9 cellular contexts compared by ENCODE assay signal in the genomic region with DNA sequence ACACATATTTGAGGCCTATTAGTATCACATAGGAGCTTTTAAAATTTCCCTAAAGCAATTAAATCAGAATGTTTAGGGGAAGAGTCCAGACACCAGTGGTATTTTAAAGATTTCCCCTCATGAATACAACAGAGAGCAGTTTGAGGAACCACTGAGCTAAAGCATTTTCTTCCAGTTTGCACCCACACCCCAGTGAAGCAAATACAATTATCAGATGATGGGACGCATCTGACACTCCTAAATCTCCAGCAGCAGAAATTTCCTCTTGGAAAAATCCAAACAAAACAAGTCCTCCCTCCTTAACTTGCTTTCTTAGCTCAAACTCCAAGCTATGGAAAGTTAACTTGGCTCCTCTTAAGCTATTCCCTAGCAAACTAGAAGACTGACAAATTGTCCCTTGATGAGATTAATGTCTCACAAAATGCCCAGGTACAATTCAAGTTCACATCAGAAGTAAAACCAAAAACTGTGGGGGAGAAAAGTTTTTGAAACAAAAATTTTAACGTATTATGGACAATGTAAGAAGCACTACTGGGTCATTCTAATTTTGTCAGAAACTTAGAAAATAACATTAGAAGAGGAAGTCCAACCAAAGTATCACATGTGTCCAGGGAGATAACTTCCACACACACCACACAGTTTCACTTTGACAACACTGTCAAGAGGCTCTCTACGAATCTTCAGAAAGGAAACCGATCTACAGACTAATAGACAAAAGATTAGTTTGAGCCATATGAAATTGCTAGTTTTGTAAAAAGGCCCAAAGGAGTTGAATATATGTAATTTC.
DNase-seq lines count a peak whose midpoint lies in the region; ATAC-seq and TF ChIP-seq lines count a peak whose summit lies in the region.
"Had no signal": no experiment of that assay in that cellular context is flagged by ENCODE, and none has a peak within 500 bp of the region (broad histone marks: within the 10 kb centered on the region; RNA-seq: fewer than 3 reads in every experiment).

No MANE protein-coding gene starts in this region.

- no peak for TF ChIP-seq CTCF in progenitor cell of endocrine pancreas (IDR thresholded peaks at IDR 0.05; ENCODE audit: unreplicated experiment)

- H3K4me1 Mint-ChIP-seq in naive B cell (peaks cover 0 to 19% (median 13%) of the 10 kb centered on the region in 3 donors), progenitor cell of endocrine pancreas (ENCODE audit: low read depth) (peaks cover 4% of the 10 kb centered on the region)

- no peaks in the 10 kb centered on the region for H3K27me3 Mint-ChIP-seq in naive B cell
- H3K27me3 Mint-ChIP-seq in progenitor cell of endocrine pancreas: no peaks in the 10 kb centered on the region

- H3K9me3 Mint-ChIP-seq in naive B cell: no peaks in the 10 kb centered on the region
- no peaks in the 10 kb centered on the region for H3K9me3 Mint-ChIP-seq in progenitor cell of endocrine pancreas (ENCODE audit: low read depth)
- H3K9me3 Mint-ChIP-seq: HFFc6 had no signal

- ATAC-seq in GM18868 (IDR thresholded peaks at IDR 0.05; ENCODE audit: unreplicated experiment) (peak; percentile 83), HG02840 (IDR thresholded peaks at IDR 0.05; ENCODE audit: low FRiP score, unreplicated experiment) (peak; percentile 87), naive B cell (ENCODE audit: low read depth in 2 of 2) (peak; percentile 64 to 75)

- H3K27ac Mint-ChIP-seq in naive B cell (peak overlapping the region in 3 of 6 donors; percentile 4 to 71 (median 43)), progenitor cell of endocrine pancreas (no peak overlapping the region)
- H3K27ac Mint-ChIP-seq: HFFc6 had no signal

- H3K4me3 Mint-ChIP-seq in naive B cell (peak overlapping the region in 2 of 8 donors; percentile 5 to 25), progenitor cell of endocrine pancreas (ENCODE audit: low read depth) (no peak overlapping the region)
- H3K4me3 Mint-ChIP-seq: HFFc6 had no signal

- H3K36me3 Mint-ChIP-seq in naive B cell (no peaks in the 10 kb centered on the region), progenitor cell of endocrine pancreas (ENCODE audit: insufficient read depth) (no peaks in the 10 kb centered on the region)

- DNase-seq in NOMO-1 treated with DMSO at 0.1 percent for 48 hours (lab: John Stamatoyannopoulos, UW; ENCODE audit: unreplicated experiment): peak; percentile 80
- DNase-seq in naive B cell: no peak
- DNase-seq in SW480 (ENCODE audit: low spot score): no peak
- DNase-seq in NCI-H187 treated with DMSO at 0.1 percent for 48 hours (lab: John Stamatoyannopoulos, UW): no peak
- DNase-seq in HuH-7.5 (ENCODE audit: low spot score): no peak
- DNase-seq in progenitor cell of endocrine pancreas (ENCODE audit: low spot score, unreplicated experiment): no peak
- DNase-seq: HFFc6 had no signal
